20 cellular contexts compared by ENCODE assay signal in the genomic region with DNA sequence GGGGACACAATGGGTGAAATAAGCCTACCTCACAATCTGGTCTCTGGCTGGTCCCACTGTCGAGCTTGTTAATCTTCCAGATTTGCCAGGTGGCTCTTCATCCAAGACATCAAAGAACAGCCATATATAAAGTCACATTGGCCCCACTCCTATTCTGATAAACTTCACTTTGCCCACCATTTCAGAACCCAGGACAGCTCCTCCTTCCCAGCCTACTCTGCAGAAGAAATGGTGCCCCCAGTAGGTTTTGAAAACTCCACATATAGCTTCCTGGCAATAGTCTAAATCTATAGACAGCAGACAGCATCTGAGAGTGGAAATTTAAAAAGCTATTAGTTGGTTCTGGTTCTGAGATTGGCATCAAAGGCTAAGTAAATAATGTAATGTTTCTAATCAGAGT.
DNase-seq lines count a peak whose midpoint lies in the region; ATAC-seq and TF ChIP-seq lines count a peak whose summit lies in the region.
"Had no signal": no experiment of that assay in that cellular context is flagged by ENCODE, and none has a peak within 500 bp of the region (broad histone marks: within the 10 kb centered on the region; RNA-seq: fewer than 3 reads in every experiment).

No MANE protein-coding gene starts in this region.

- no peaks in the 10 kb centered on the region for H3K9me2 ChIP-seq in SK-N-SH

- no peaks in the 10 kb centered on the region for H3K36me3 ChIP-seq in SK-N-SH (replicated peaks in 1 of 2; ENCODE audit: control insufficient read depth in 1 of 2, insufficient read depth in 2 of 2, low read length in 1 of 2)
- no peaks in the 10 kb centered on the region for H3K36me3 ChIP-seq in NT2/D1 (ENCODE audit: insufficient read depth, insufficient read length, low read length)
- H3K36me3 ChIP-seq in endodermal cell (ENCODE audit: control insufficient read depth, insufficient read depth, low read length): no peaks in the 10 kb centered on the region
- H3K36me3 ChIP-seq: adrenal gland, left ventricle myocardium inferior had no signal

- H3K4me1 ChIP-seq in SK-N-SH (ENCODE audit: control insufficient read depth in 1 of 2, insufficient read depth in 2 of 2, low read depth in 1 of 2, low read length in 1 of 2): no peaks in the 10 kb centered on the region
- no peaks in the 10 kb centered on the region for H3K4me1 ChIP-seq in NT2/D1 (ENCODE audit: insufficient read depth, insufficient read length)
- H3K4me1 ChIP-seq in endodermal cell (ENCODE audit: control insufficient read depth, insufficient read depth, low read length): no peaks in the 10 kb centered on the region
- H3K4me1 ChIP-seq: adrenal gland, left ventricle myocardium inferior had no signal

- no peak overlapping the region for H3K9ac ChIP-seq in SK-N-SH
- no peak overlapping the region for H3K9ac ChIP-seq in NT2/D1 (ENCODE audit: insufficient read length, low read depth)
- no peak overlapping the region for H3K9ac ChIP-seq in endodermal cell (ENCODE audit: extremely low read depth, low read length, poor library complexity, severe bottlenecking)

- H3K27ac Mint-ChIP-seq in endodermal cell: no peak overlapping the region
- H3K27ac Mint-ChIP-seq: CD4-positive, CD25-positive, alpha-beta regulatory T cell; stimulated activated memory B cell treated with anti-CD40 and anti-IgM and Interleukin-4, amounts not matched to agents 10 μg/mL and 1 μg/mL and 100 μg/mL, for 72 hours; T-cell had no signal

- 20% methylated on average over 1 of the region's 1 CpG for WGBS in SK-N-SH (ENCODE audit: low lambda C conversion rate)
- 39 to 40% methylated on average over 1 of the region's 1 CpG for WGBS in endodermal cell (ENCODE audit: insufficient coverage in 1 of 2, insufficient read length in 1 of 2), 2 experiments

- H3K27me3 ChIP-seq in SK-N-SH (ENCODE audit: insufficient read depth) (no peaks in the 10 kb centered on the region), NT2/D1 (ENCODE audit: insufficient read depth, insufficient read length) (no peaks in the 10 kb centered on the region), endodermal cell (ENCODE audit: control insufficient read depth, insufficient read depth, low read length, poor library complexity, severe bottlenecking) (no peaks in the 10 kb centered on the region)
- H3K27me3 ChIP-seq: adrenal gland had no signal

- H3K27ac ChIP-seq in SK-N-SH (ENCODE audit: low read depth in 2 of 2, low read length in 1 of 2): no peak overlapping the region
- no peak overlapping the region for H3K27ac ChIP-seq in endodermal cell (ENCODE audit: low read depth, low read length)
- H3K27ac ChIP-seq: adrenal gland, left ventricle myocardium inferior had no signal

- ATAC-seq in SK-N-SH treated with all-trans-retinoic acid at 6 μM for 48 hours: no peak
- ATAC-seq in GM21526 (IDR thresholded peaks at IDR 0.05; ENCODE audit: low FRiP score, unreplicated experiment): no peak
- ATAC-seq: activated CD4-positive, CD25-positive, alpha-beta regulatory T cell treated with anti-CD3 and anti-CD28 coated beads, Interleukin-2, amount 50 U/mL, for 24 hours; Panc1; stimulated activated memory B cell treated with anti-CD40 and anti-IgM and Interleukin-4, amounts not matched to agents 10 μg/mL and 1 μg/mL and 100 μg/mL, for 72 hours; T-cell had no signal

- H3K4me3 ChIP-seq in SK-N-SH (ENCODE audit: low read depth in 2 of 2, low read length in 1 of 2): no peak overlapping the region
- no peak overlapping the region for H3K4me3 ChIP-seq in NT2/D1 (ENCODE audit: insufficient read length, low read depth)
- no peak overlapping the region for H3K4me3 ChIP-seq in endodermal cell (ENCODE audit: low read length)
- H3K4me3 ChIP-seq: adrenal gland, left ventricle myocardium inferior had no signal

- no peak overlapping the region for H3K4me3 Mint-ChIP-seq in endodermal cell
- H3K4me3 Mint-ChIP-seq: CD4-positive, CD25-positive, alpha-beta regulatory T cell; central memory CD8-positive, alpha-beta T cell; stimulated activated memory B cell treated with anti-CD40 and anti-IgM and Interleukin-4, amounts not matched to agents 10 μg/mL and 1 μg/mL and 100 μg/mL, for 72 hours; T-cell had no signal

- TF ChIP-seq RAD21 in SK-N-SH (IDR thresholded peaks at IDR 0.05; ENCODE audit: low read length): no peak

- H3K36me3 Mint-ChIP-seq in endodermal cell (ENCODE audit: low read depth): no peaks in the 10 kb centered on the region
- H3K36me3 Mint-ChIP-seq: CD4-positive, CD25-positive, alpha-beta regulatory T cell; stimulated activated memory B cell treated with anti-CD40 and anti-IgM and Interleukin-4, amounts not matched to agents 10 μg/mL and 1 μg/mL and 100 μg/mL, for 72 hours; T-cell had no signal

- peaks cover 11% of the 10 kb centered on the region for H3K27me3 Mint-ChIP-seq in endodermal cell (ENCODE audit: insufficient read depth)
- H3K27me3 Mint-ChIP-seq: CD4-positive, CD25-positive, alpha-beta regulatory T cell; central memory CD8-positive, alpha-beta T cell; stimulated activated memory B cell treated with anti-CD40 and anti-IgM and Interleukin-4, amounts not matched to agents 10 μg/mL and 1 μg/mL and 100 μg/mL, for 72 hours; T-cell had no signal

- no peaks in the 10 kb centered on the region for H3F3A ChIP-seq in SK-N-SH (replicated peaks; ENCODE audit: insufficient read depth)

- CTCF ChIA-PET in SK-N-SH (lab: Yijun Ruan, JAX): interaction anchor here (1.4 kb wide), 1 partner anchor 48 kb away, joined by 3 read pairs; no protein-coding TSS in a partner anchor

- H3K9me3 ChIP-seq in SK-N-SH (no peaks in the 10 kb centered on the region), NT2/D1 (ENCODE audit: insufficient read depth, low read length) (no peaks in the 10 kb centered on the region), endodermal cell (ENCODE audit: control insufficient read depth, low read length) (no peaks in the 10 kb centered on the region)
- H3K9me3 ChIP-seq: adrenal gland had no signal

- DNase-seq in SK-N-SH: no peak
- DNase-seq in NT2/D1 (ENCODE audit: low read depth, low spot score): peak; percentile 3
- DNase-seq in endodermal cell: peak; percentile 82
- no peak for DNase-seq in activated CD4-positive, alpha-beta T cell treated with anti-CD3 and anti-CD28 coated beads for 1 hour
- no peak for DNase-seq in NCI-H345 treated with DMSO at 0.1 percent for 48 hours (lab: John Stamatoyannopoulos, UW; ENCODE audit: unreplicated experiment)
- no peak for DNase-seq in AML-193 (lab: John Stamatoyannopoulos, UW)
- DNase-seq: adrenal gland; CD4-positive, CD25-positive, alpha-beta regulatory T cell; left ventricle myocardium inferior; MV-4-11; NCI-H2081 treated with DMSO at 0.1 percent for 48 hours; NCI-H69; posterior cingulate gyrus; T-cell had no signal

- H3K79me2 ChIP-seq in SK-N-SH (ENCODE audit: insufficient read depth): no peaks in the 10 kb centered on the region

- TF ChIP-seq EP300 in SK-N-SH (IDR thresholded peaks at IDR 0.05; ENCODE audit: borderline replicate concordance in 1 of 2, low read depth in 1 of 2, low read length in 1 of 2): no peak

- no peak for TF ChIP-seq CTCF in SK-N-SH (IDR thresholded peaks at IDR 0.05)
- no peak for TF ChIP-seq CTCF in endodermal cell (conservative IDR thresholded peaks at IDR 0.05)

- no peaks in the 10 kb centered on the region for H3K9me3 Mint-ChIP-seq in endodermal cell

- no peak overlapping the region for H2AFZ ChIP-seq in SK-N-SH (ENCODE audit: low read depth)

- H3K4me1 Mint-ChIP-seq in endodermal cell: no peaks in the 10 kb centered on the region
- H3K4me1 Mint-ChIP-seq: CD4-positive, CD25-positive, alpha-beta regulatory T cell; central memory CD8-positive, alpha-beta T cell; stimulated activated memory B cell treated with anti-CD40 and anti-IgM and Interleukin-4, amounts not matched to agents 10 μg/mL and 1 μg/mL and 100 μg/mL, for 72 hours; T-cell had no signal

- POLR2A ChIA-PET in SK-N-SH (lab: Yijun Ruan, JAX): no interaction called here

- no peaks in the 10 kb centered on the region for H4K20me1 ChIP-seq in SK-N-SH (ENCODE audit: insufficient read depth)

- no peak overlapping the region for H3K4me2 ChIP-seq in SK-N-SH

TF ChIP-seq in SK-N-SH, 30 proteins besides CTCF, POLR2A, EP300 and RAD21 (continues in another document):
- TF ChIP-seq GATA2 (CRISPR knock-in tag; IDR thresholded peaks at IDR 0.05) (no peak), RFX5 (IDR thresholded peaks at IDR 0.05; ENCODE audit: low read length) (no peak), FOSL2 (IDR thresholded peaks at IDR 0.05; ENCODE audit: borderline replicate concordance, low read depth) (no peak), TAF1 (IDR thresholded peaks at IDR 0.05; ENCODE audit: borderline replicate concordance, low read depth, low read length) (no peak)
- TF ChIP-seq, protein P1, sequence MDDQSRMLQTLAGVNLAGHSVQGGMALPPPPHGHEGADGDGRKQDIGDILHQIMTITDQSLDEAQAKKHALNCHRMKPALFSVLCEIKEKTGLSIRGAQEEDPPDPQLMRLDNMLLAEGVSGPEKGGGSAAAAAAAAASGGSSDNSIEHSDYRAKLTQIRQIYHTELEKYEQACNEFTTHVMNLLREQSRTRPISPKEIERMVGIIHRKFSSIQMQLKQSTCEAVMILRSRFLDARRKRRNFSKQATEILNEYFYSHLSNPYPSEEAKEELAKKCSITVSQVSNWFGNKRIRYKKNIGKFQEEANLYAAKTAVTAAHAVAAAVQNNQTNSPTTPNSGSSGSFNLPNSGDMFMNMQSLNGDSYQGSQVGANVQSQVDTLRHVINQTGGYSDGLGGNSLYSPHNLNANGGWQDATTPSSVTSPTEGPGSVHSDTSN (IDR thresholded peaks at IDR 0.05): no peak

TF ChIP-seq in SK-N-SH treated with all-trans-retinoic acid at 6 μM for 48 hours, 23 proteins besides CTCF, POLR2A, EP300 and RAD21:
- TF ChIP-seq, protein P2, sequence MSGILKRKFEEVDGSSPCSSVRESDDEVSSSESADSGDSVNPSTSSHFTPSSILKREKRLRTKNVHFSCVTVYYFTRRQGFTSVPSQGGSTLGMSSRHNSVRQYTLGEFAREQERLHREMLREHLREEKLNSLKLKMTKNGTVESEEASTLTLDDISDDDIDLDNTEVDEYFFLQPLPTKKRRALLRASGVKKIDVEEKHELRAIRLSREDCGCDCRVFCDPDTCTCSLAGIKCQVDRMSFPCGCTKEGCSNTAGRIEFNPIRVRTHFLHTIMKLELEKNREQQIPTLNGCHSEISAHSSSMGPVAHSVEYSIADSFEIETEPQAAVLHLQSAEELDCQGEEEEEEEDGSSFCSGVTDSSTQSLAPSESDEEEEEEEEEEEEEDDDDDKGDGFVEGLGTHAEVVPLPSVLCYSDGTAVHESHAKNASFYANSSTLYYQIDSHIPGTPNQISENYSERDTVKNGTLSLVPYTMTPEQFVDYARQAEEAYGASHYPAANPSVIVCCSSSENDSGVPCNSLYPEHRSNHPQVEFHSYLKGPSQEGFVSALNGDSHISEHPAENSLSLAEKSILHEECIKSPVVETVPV (CRISPR knock-in tag; IDR thresholded peaks at IDR 0.05): no peak
- no peak for TF ChIP-seq ZNF70 (CRISPR knock-in tag; IDR thresholded peaks at IDR 0.05)
- no peak for TF ChIP-seq GLIS3 (CRISPR knock-in tag; IDR thresholded peaks at IDR 0.05)

Comparison
In these comparisons a context has a peak if more than half of its experiments do, and no peak if none do; other contexts are left out.
1. DNase-seq: peak in NT2/D1 (single experiment) and endodermal cell (single experiment); none in SK-N-SH (single experiment), activated CD4-positive, alpha-beta T cell treated with anti-CD3 and anti-CD28 coated beads for 1 hour (single experiment), NCI-H345 treated with DMSO at 0.1 percent for 48 hours (single experiment) and AML-193 (0 of 2).